8 cellular contexts compared by ENCODE assay signal in the genomic region with DNA sequence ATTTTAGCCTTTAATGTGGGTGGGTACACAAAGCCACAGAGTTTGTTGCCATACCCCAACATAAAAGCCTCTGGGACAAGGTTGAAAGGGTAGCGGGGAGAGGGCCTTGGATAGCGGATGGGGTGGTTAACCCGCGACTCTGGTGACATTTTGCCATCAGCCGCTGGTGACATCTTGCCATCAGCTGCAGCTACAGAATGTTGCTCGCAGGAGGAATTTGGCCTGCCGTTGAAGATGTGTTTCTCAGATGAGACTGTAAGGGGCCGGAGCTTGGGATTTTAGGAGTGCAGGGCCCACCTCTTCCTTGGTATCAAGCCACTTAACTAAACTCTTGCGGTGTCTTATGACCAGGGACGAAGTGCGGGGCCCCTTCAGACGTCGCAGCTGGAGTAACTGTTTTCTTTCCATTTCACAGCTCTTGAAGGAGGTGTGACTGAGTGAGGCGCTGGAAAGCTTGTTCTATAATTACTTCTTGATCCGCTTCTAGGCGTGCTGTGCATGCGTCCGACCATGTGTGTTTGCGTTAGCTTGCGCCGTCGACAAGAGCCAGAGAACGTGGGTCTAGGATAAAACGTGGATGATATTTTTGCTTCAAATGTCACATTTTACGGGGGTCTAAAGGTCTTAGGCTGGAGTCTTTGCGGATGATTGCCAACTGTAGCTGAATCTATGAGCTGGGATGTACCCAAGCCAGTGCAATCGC. TPM values are rescaled to one million over a fixed set of nuclear protein-coding genes. Genes with fewer than 3 reads are reported as not detected.
DNase-seq lines count a peak whose midpoint lies in the region; ATAC-seq and TF ChIP-seq lines count a peak whose summit lies in the region.

No MANE protein-coding gene starts in this region.

- H4K20me1 ChIP-seq in H9 (ENCODE audit: control insufficient read depth, insufficient read depth, insufficient read length) (no peaks in the 10 kb centered on the region), hepatocyte (ENCODE audit: insufficient read depth, poor library complexity, severe bottlenecking) (no peaks in the 10 kb centered on the region)

- H2BK120ac ChIP-seq in H9 (ENCODE audit: low read depth, low read length, poor library complexity, severe bottlenecking) = no peak overlapping the region

- TF ChIP-seq POLR2A in spleen (IDR thresholded peaks at IDR 0.05) = no peak

- no peak for DNase-seq in H9
- no peak for DNase-seq in activated B cell treated with CpG ODN at 0.5 μM for 24 hours
- no peak for DNase-seq in hepatocyte (ENCODE audit: low spot score)
- DNase-seq in spleen = no peak
- no peak for DNase-seq in mesenteric fat pad (ENCODE audit: low spot score)
- no peak for DNase-seq in occipital lobe (lab: John Stamatoyannopoulos, UW)
- DNase-seq in retina = no peak
- DNase-seq in hepatic stellate cell (ENCODE audit: low spot score) = no peak

- POLR2A ChIA-PET in activated B cell treated with CpG ODN at 0.5 μM for 24 hours (lab: Charles Lee) = no interaction called here

- no peak overlapping the region for H3K18ac ChIP-seq in H9 (ENCODE audit: insufficient read length, low read depth, low read length)

- intact Hi-C loops in activated B cell treated with CpG ODN at 0.5 μM for 24 hours (cut with micrococcal nuclease) = loop anchor here (5.0 to 10.0 kb wide), 6 partner anchors 219 to 1203 kb away; a partner anchor contains a TSS
- intact Hi-C loops in spleen (cut with DNase I; ENCODE audit: low total_unique reads) = no loop called here

- H3K36me3 ChIP-seq in hepatocyte (replicated peaks; ENCODE audit: insufficient read depth, low read depth) = no peaks in the 10 kb centered on the region
- peaks cover 0 to 13% (median 0%) of the 10 kb centered on the region in 6 donors for H3K36me3 ChIP-seq in spleen

- no peak overlapping the region for H3K4ac ChIP-seq in H9 (ENCODE audit: low read depth, low read length)

- no peak overlapping the region for H2BK15ac ChIP-seq in H9 (ENCODE audit: low read depth, low read length)

- WGBS in H9 (ENCODE audit: extremely low coverage, insufficient read length, low lambda C conversion rate) = no CpG with 5 or more reads among the region's 27 CpGs
- 36% methylated on average over 27 of the region's 27 CpGs for WGBS in hepatocyte (ENCODE audit: low lambda C conversion rate, missing lambda C conversion rate)
- WGBS in spleen, 5 donors = 44 to 53% (median 49%) methylated on average over 27 of the region's 27 CpGs

- H3K36me3 Mint-ChIP-seq in H9 (ENCODE audit: insufficient read depth in 1 of 3, low read depth in 3 of 3) (peaks cover 42 to 65% (median 56%) of the 10 kb centered on the region in 3 experiments), activated B cell treated with CpG ODN at 0.5 μM for 24 hours (ENCODE audit: low read depth) (no peaks in the 10 kb centered on the region)

- H3K9me2 ChIP-seq in hepatocyte (replicated peaks; ENCODE audit: insufficient read depth) = no peaks in the 10 kb centered on the region

- peaks cover 13% of the 10 kb centered on the region for H3K23me2 ChIP-seq in H9 (ENCODE audit: insufficient read length, low read depth, low read length, poor library complexity, severe bottlenecking)

- H4K91ac ChIP-seq in H9 (ENCODE audit: insufficient read length, low read depth, low read length) = no peak overlapping the region

- no peaks in the 10 kb centered on the region for H3K27me3 ChIP-seq in H9 (ENCODE audit: insufficient read depth, low read length)
- no peaks in the 10 kb centered on the region for H3K27me3 ChIP-seq in hepatocyte
- H3K27me3 ChIP-seq in spleen (replicated peaks in 1 of 7) = peaks cover 0 to 50% (median 19%) of the 10 kb centered on the region in 7 donors

- H3K79me1 ChIP-seq in H9 (ENCODE audit: insufficient read depth, low read depth, low read length, poor library complexity, severe bottlenecking) = no peaks in the 10 kb centered on the region

- no peak overlapping the region for H2BK5ac ChIP-seq in H9 (ENCODE audit: insufficient read length, low read length)

- H3K27ac ChIP-seq in H9 (ENCODE audit: insufficient read length, low read depth, low read length) (no peak overlapping the region), hepatocyte (peak overlapping the region; percentile 42), spleen (peak overlapping the region in 7 of 8 donors; percentile 41 to 85 (median 81))

- no peak overlapping the region for H4K5ac ChIP-seq in H9 (ENCODE audit: insufficient read length, low read depth, low read length)

- peaks cover 13 to 28% of the 10 kb centered on the region in 2 experiments; a peak in 4 of 5 replicates for H3K9me3 Mint-ChIP-seq in H9
- H3K9me3 Mint-ChIP-seq in activated B cell treated with CpG ODN at 0.5 μM for 24 hours = peaks cover 6% of the 10 kb centered on the region

- H3K79me2 ChIP-seq in H9 (ENCODE audit: insufficient read depth, low read length) (peaks cover 8% of the 10 kb centered on the region; the same call in 1 of the 2 replicates), hepatocyte (peaks cover 11% of the 10 kb centered on the region)

- ATAC-seq in activated B cell treated with CpG ODN at 0.5 μM for 24 hours (ENCODE audit: low read depth) = no peak

- H3K9me3 ChIP-seq in H9 (ENCODE audit: control insufficient read depth, low read depth, low read length) = peaks cover 7% of the 10 kb centered on the region
- H3K9me3 ChIP-seq in hepatocyte (ENCODE audit: low read depth) = no peaks in the 10 kb centered on the region
- peaks cover 0 to 15% (median 6%) of the 10 kb centered on the region in 8 donors for H3K9me3 ChIP-seq in spleen

- H3K14ac ChIP-seq in H9 (ENCODE audit: insufficient read depth, low read length) = 0 out of 2 replicates have a peak overlapping the region, but pooled peaks have one; percentile 9

- H3K27me3 Mint-ChIP-seq in H9 (ENCODE audit: low read depth) (peaks cover 5% of the 10 kb centered on the region), activated B cell treated with CpG ODN at 0.5 μM for 24 hours (peaks cover 41% of the 10 kb centered on the region)

- no peak overlapping the region for H3K56ac ChIP-seq in H9 (ENCODE audit: insufficient read length, low read depth, low read length)

- H2BK12ac ChIP-seq in H9 (ENCODE audit: insufficient read length, low read depth, low read length) = no peak overlapping the region

- no peak overlapping the region for H3K23ac ChIP-seq in H9 (ENCODE audit: insufficient read length, low read depth, low read length)

- H3K4me3 ChIP-seq in hepatocyte = peak overlapping the region; percentile 64
- H3K4me3 ChIP-seq in spleen = peak overlapping the region; percentile 54 to 86 (median 60)

- H3K9ac ChIP-seq in H9 (ENCODE audit: extremely low read depth, insufficient read length, low read length) = peak overlapping the region; percentile 17

- H3T11ph ChIP-seq in H9 (ENCODE audit: low read length) = no peak overlapping the region

- H3K4me3 Mint-ChIP-seq in H9 = peak overlapping the region; percentile 84 to 93
- H3K4me3 Mint-ChIP-seq in activated B cell treated with CpG ODN at 0.5 μM for 24 hours = peak overlapping the region; percentile 82

- no peak overlapping the region for H4K8ac ChIP-seq in H9 (replicated peaks; ENCODE audit: insufficient read length, low read depth, low read length)

- CTCF ChIA-PET in activated B cell treated with CpG ODN at 0.5 μM for 24 hours (lab: Charles Lee) = interaction anchor here (0.7 kb wide), 1 partner anchor 50 kb away, joined by 3 read pairs; no protein-coding TSS in a partner anchor

- no peak overlapping the region for H2AK5ac ChIP-seq in H9 (ENCODE audit: insufficient read length, low read length)

- H3K4me1 Mint-ChIP-seq in H9 (peaks cover 53 to 60% of the 10 kb centered on the region in 2 experiments), activated B cell treated with CpG ODN at 0.5 μM for 24 hours (peaks cover 16% of the 10 kb centered on the region)

- TF ChIP-seq CTCF in H9 (conservative IDR thresholded peaks at IDR 0.05) (no peak), activated B cell treated with CpG ODN at 0.5 μM for 24 hours (IDR thresholded peaks at IDR 0.05) (no peak), hepatocyte (IDR thresholded peaks at IDR 0.05; ENCODE audit: poor library complexity) (no peak), spleen (IDR thresholded peaks at IDR 0.05 in 8 of 11, conservative IDR thresholded peaks at IDR 0.05 in 3 of 11) (no peak)

- H3K27ac Mint-ChIP-seq in H9 = peak overlapping the region in 1 of 3 experiments; percentile 81; a peak in 2 of 7 replicates
- no peak overlapping the region for H3K27ac Mint-ChIP-seq in activated B cell treated with CpG ODN at 0.5 μM for 24 hours

- H2AFZ ChIP-seq in H9 (ENCODE audit: low read length) = no peak overlapping the region
- H2AFZ ChIP-seq in hepatocyte = peak overlapping the region; percentile 72

- no peak overlapping the region for H2BK20ac ChIP-seq in H9 (ENCODE audit: low read depth, low read length, poor library complexity, severe bottlenecking)

- H3K4me1 ChIP-seq in H9 (ENCODE audit: insufficient read depth, low read length) (peaks cover 7% of the 10 kb centered on the region), hepatocyte (ENCODE audit: insufficient read depth) (peaks cover 6% of the 10 kb centered on the region), spleen (peaks cover 5 to 22% (median 16%) of the 10 kb centered on the region in 6 donors)

- H3K4me2 ChIP-seq in H9 (ENCODE audit: insufficient read depth, insufficient read length, low read length) (peak overlapping the region; percentile 94), hepatocyte (peak overlapping the region; percentile 91)

RNA-seq across cellular contexts. Expression of a gene that starts 0.8 kb away (rescaled TPM):
- total RNA-seq in H9 (2021) (28.3 and 30.0 TPM in 2 replicates), activated B cell treated with CpG ODN at 0.5 μM for 24 hours (0.69 TPM in 1 of 2 replicates, not detected in the other), hepatocyte (6.3 and 8.9 TPM in 2 replicates), spleen (10 to 100 TPM in 5 of 7 donors, 1 to 10 TPM in 2; 4.4 to 55.6 (median 31.6) TPM), mesenteric fat pad (0.77 TPM), occipital lobe (31.7 TPM)
- polyA plus RNA-seq in hepatocyte (6.9 and 7.6 TPM in 2 replicates), spleen (10 to 100 TPM; 12.2 to 16.5 (median 13.6) TPM)
